17 cellular contexts compared by ENCODE assay signal in the genomic region with DNA sequence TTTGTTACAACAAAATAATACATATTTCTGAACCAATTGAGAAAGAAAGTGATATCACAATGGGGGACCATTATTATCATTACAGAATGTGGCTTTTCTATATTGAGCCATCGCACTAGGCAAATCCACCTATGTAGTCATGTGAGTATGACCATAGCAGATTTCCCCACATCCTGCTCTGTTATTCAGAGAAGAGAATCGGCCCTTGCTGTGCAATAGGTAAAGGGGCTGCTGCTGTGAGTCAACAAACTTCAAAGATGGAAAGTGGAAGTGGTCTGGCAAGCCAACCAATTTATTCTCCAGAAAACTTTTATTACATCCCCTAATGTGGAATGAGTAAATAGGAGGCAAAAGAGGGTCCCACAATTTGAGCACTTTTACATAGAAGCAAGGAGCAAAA.
"Had no signal": no experiment of that assay in that cellular context is flagged by ENCODE, and none has a peak within 500 bp of the region (broad histone marks: within the 10 kb centered on the region; RNA-seq: fewer than 3 reads in every experiment).

No MANE protein-coding gene starts in this region.

- H3K9me3 ChIP-seq: neutrophil, thoracic aorta, transverse colon had no signal

- H3K36me3 ChIP-seq: heart left ventricle, neutrophil, sigmoid colon, stomach, thoracic aorta, transverse colon had no signal

- H3K4me3 ChIP-seq: dorsolateral prefrontal cortex, heart left ventricle, sigmoid colon, skin epidermis, stomach, thoracic aorta, transverse colon had no signal

- H3K4me1 ChIP-seq: transverse colon had no signal

- DNase-seq: cortex of kidney; dorsolateral prefrontal cortex; effector memory CD4-positive, alpha-beta T cell; heart left ventricle; hippocampal formation; kidney glomerular epithelial cell; mammary epithelial cell; naive thymus-derived CD4-positive, alpha-beta T cell; sigmoid colon; stimulated activated CD4-positive, alpha-beta T cell treated with anti-CD3 and anti-CD28 coated beads, Interleukin-12 subunit alpha, Interleukin-12 subunit beta, amount 100 ng/mL, for 4 hours; stimulated activated naive CD4-positive, alpha-beta T cell; stomach; substantia nigra; transverse colon had no signal

- H3K27me3 ChIP-seq: dorsolateral prefrontal cortex, heart left ventricle, neutrophil, sigmoid colon, stomach, transverse colon had no signal
